Comparison of ENCODE assay signal across 1 cellular context in the genomic region with DNA sequence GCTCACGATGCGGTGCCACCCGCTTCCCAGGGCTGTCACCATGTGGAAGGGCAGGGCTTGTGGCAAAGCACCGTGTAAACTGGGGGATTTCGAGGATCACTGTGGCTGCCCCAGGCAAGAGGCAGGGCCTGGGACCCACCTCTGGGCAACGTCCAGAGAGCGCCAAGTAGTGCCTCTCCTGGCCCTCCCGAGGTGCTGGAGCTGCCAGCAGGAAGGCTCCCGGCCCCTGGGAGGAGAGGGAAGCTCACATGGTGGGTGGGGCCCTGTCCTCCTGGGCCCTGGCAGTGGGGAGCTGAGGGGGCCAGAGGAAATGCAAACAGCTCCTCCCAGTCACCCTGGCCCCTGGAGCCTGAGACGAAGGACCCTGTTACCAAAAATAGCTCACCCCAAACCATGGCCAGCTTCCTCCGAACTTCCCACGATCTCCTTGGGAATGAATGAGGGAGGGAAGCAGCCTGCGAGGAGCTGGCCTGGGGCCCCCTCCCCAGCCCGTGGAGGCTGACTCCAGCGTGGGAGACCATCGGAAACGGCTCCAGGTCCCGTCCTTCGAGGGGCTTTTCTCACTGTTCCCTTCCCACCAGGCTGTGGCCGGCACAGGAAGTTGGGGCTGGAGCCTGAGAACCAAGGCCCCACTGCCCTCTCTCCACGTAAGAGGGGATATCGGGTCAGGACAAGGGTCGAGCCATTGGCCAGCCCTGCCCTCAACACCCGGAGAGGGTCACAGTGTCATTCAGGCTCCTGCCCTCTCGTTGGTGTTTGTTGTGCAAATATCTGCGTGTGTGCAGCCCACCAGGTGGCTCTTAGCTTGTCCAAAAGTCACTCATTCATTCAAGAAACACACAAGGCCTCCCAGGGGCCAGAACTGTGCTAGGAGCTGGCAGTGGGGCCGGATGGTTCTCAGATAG.
TF ChIP-seq lines count a peak whose summit lies in the region.

No MANE protein-coding gene starts in this region.

TF ChIP-seq in HepG2, 621 proteins besides CTCF, POLR2A, EP300 and RAD21 (continues in another document):
- TF ChIP-seq, protein P1, sequence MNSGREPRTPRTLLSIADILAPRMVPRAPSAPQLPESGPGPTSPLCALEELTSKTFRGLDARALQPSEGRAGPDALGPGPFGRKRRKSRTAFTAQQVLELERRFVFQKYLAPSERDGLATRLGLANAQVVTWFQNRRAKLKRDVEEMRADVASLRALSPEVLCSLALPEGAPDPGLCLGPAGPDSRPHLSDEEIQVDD (CRISPR knock-in tag; IDR thresholded peaks at IDR 0.05; ENCODE audit: borderline replicate concordance): no peak
- TF ChIP-seq ZNF816 (CRISPR knock-in tag; IDR thresholded peaks at IDR 0.05; ENCODE audit: borderline replicate concordance) (no peak), ZNF550 (CRISPR knock-in tag; IDR thresholded peaks at IDR 0.05; ENCODE audit: borderline replicate concordance) (no peak), ZNF101 (CRISPR knock-in tag; IDR thresholded peaks at IDR 0.05; ENCODE audit: borderline replicate concordance, low read depth) (no peak), KLF16 (CRISPR knock-in tag; IDR thresholded peaks at IDR 0.05) (no peak), CREB1 (IDR thresholded peaks at IDR 0.05) (no peak), CREB1 (CRISPR knock-in tag; IDR thresholded peaks at IDR 0.05) (no peak), FOXO1 (CRISPR knock-in tag; IDR thresholded peaks at IDR 0.05) (no peak), ZNF619 (CRISPR knock-in tag; IDR thresholded peaks at IDR 0.05) (no peak), ZNF616 (CRISPR knock-in tag; IDR thresholded peaks at IDR 0.05; ENCODE audit: low read depth) (no peak), ZNF292 (CRISPR knock-in tag; IDR thresholded peaks at IDR 0.05; ENCODE audit: borderline replicate concordance, low read depth) (peak; percentile 48; the same call in 1 of the 2 replicates), ZNF605 (CRISPR knock-in tag; IDR thresholded peaks at IDR 0.05) (no peak), DPF2 (CRISPR knock-in tag; IDR thresholded peaks at IDR 0.05; ENCODE audit: borderline replicate concordance, low read depth) (no peak), ZNF432 (CRISPR knock-in tag; IDR thresholded peaks at IDR 0.05; ENCODE audit: borderline replicate concordance) (no peak), ARNT (IDR thresholded peaks at IDR 0.05) (no peak), RAD51 (IDR thresholded peaks at IDR 0.05; ENCODE audit: borderline replicate concordance) (no peak), CEBPB (IDR thresholded peaks at IDR 0.05; ENCODE audit: borderline replicate concordance, low read depth, low read length) (no peak), ZNF235 (CRISPR knock-in tag; IDR thresholded peaks at IDR 0.05; ENCODE audit: borderline replicate concordance) (no peak), ZNF556 (CRISPR knock-in tag; IDR thresholded peaks at IDR 0.05; ENCODE audit: borderline replicate concordance) (no peak), SIN3A (IDR thresholded peaks at IDR 0.05; ENCODE audit: borderline replicate concordance, low read depth, low read length) (no peak), SPEN (CRISPR knock-in tag; IDR thresholded peaks at IDR 0.05; ENCODE audit: low read depth) (no peak), POLR2AphosphoS2 (IDR thresholded peaks at IDR 0.05; ENCODE audit: low read depth, low read length) (no peak), MAFG (CRISPR knock-in tag; IDR thresholded peaks at IDR 0.05) (no peak), POLR2G (IDR thresholded peaks at IDR 0.05; ENCODE audit: low read depth, low read length) (no peak), NONO (IDR thresholded peaks at IDR 0.05) (no peak), NONO (CRISPR knock-in tag; conservative IDR thresholded peaks at IDR 0.05) (peak; percentile 46; the same call in 1 of the 2 replicates), MAFK (conservative IDR thresholded peaks at IDR 0.05 in 1 of 2, IDR thresholded peaks at IDR 0.05 in 1 of 2; ENCODE audit: low read length in 2 of 2) (no peak)
- TF ChIP-seq, protein P2, sequence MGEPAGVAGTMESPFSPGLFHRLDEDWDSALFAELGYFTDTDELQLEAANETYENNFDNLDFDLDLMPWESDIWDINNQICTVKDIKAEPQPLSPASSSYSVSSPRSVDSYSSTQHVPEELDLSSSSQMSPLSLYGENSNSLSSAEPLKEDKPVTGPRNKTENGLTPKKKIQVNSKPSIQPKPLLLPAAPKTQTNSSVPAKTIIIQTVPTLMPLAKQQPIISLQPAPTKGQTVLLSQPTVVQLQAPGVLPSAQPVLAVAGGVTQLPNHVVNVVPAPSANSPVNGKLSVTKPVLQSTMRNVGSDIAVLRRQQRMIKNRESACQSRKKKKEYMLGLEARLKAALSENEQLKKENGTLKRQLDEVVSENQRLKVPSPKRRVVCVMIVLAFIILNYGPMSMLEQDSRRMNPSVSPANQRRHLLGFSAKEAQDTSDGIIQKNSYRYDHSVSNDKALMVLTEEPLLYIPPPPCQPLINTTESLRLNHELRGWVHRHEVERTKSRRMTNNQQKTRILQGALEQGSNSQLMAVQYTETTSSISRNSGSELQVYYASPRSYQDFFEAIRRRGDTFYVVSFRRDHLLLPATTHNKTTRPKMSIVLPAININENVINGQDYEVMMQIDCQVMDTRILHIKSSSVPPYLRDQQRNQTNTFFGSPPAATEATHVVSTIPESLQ (CRISPR knock-in tag; conservative IDR thresholded peaks at IDR 0.05): no peak
- TF ChIP-seq, protein P3, sequence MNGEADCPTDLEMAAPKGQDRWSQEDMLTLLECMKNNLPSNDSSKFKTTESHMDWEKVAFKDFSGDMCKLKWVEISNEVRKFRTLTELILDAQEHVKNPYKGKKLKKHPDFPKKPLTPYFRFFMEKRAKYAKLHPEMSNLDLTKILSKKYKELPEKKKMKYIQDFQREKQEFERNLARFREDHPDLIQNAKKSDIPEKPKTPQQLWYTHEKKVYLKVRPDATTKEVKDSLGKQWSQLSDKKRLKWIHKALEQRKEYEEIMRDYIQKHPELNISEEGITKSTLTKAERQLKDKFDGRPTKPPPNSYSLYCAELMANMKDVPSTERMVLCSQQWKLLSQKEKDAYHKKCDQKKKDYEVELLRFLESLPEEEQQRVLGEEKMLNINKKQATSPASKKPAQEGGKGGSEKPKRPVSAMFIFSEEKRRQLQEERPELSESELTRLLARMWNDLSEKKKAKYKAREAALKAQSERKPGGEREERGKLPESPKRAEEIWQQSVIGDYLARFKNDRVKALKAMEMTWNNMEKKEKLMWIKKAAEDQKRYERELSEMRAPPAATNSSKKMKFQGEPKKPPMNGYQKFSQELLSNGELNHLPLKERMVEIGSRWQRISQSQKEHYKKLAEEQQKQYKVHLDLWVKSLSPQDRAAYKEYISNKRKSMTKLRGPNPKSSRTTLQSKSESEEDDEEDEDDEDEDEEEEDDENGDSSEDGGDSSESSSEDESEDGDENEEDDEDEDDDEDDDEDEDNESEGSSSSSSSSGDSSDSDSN (CRISPR knock-in tag; IDR thresholded peaks at IDR 0.05): no peak
- TF ChIP-seq, protein P4, sequence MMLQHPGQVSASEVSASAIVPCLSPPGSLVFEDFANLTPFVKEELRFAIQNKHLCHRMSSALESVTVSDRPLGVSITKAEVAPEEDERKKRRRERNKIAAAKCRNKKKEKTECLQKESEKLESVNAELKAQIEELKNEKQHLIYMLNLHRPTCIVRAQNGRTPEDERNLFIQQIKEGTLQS (CRISPR knock-in tag; IDR thresholded peaks at IDR 0.05): no peak
- TF ChIP-seq, protein P5, sequence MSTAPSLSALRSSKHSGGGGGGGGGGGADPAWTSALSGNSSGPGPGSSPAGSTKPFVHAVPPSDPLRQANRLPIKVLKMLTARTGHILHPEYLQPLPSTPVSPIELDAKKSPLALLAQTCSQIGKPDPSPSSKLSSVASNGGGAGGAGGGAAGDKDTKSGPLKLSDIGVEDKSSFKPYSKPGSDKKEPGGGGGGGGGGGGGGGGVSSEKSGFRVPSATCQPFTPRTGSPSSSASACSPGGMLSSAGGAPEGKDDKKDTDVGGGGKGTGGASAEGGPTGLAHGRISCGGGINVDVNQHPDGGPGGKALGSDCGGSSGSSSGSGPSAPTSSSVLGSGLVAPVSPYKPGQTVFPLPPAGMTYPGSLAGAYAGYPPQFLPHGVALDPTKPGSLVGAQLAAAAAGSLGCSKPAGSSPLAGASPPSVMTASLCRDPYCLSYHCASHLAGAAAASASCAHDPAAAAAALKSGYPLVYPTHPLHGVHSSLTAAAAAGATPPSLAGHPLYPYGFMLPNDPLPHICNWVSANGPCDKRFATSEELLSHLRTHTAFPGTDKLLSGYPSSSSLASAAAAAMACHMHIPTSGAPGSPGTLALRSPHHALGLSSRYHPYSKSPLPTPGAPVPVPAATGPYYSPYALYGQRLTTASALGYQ (CRISPR knock-in tag; IDR thresholded peaks at IDR 0.05): no peak
- TF ChIP-seq, protein P6, sequence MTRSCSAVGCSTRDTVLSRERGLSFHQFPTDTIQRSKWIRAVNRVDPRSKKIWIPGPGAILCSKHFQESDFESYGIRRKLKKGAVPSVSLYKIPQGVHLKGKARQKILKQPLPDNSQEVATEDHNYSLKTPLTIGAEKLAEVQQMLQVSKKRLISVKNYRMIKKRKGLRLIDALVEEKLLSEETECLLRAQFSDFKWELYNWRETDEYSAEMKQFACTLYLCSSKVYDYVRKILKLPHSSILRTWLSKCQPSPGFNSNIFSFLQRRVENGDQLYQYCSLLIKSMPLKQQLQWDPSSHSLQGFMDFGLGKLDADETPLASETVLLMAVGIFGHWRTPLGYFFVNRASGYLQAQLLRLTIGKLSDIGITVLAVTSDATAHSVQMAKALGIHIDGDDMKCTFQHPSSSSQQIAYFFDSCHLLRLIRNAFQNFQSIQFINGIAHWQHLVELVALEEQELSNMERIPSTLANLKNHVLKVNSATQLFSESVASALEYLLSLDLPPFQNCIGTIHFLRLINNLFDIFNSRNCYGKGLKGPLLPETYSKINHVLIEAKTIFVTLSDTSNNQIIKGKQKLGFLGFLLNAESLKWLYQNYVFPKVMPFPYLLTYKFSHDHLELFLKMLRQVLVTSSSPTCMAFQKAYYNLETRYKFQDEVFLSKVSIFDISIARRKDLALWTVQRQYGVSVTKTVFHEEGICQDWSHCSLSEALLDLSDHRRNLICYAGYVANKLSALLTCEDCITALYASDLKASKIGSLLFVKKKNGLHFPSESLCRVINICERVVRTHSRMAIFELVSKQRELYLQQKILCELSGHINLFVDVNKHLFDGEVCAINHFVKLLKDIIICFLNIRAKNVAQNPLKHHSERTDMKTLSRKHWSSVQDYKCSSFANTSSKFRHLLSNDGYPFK (CRISPR knock-in tag; IDR thresholded peaks at IDR 0.05; ENCODE audit: borderline replicate concordance): no peak
- TF ChIP-seq, protein P7, sequence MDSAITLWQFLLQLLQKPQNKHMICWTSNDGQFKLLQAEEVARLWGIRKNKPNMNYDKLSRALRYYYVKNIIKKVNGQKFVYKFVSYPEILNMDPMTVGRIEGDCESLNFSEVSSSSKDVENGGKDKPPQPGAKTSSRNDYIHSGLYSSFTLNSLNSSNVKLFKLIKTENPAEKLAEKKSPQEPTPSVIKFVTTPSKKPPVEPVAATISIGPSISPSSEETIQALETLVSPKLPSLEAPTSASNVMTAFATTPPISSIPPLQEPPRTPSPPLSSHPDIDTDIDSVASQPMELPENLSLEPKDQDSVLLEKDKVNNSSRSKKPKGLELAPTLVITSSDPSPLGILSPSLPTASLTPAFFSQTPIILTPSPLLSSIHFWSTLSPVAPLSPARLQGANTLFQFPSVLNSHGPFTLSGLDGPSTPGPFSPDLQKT (CRISPR knock-in tag; IDR thresholded peaks at IDR 0.05; ENCODE audit: borderline replicate concordance): no peak
- TF ChIP-seq, protein P8, sequence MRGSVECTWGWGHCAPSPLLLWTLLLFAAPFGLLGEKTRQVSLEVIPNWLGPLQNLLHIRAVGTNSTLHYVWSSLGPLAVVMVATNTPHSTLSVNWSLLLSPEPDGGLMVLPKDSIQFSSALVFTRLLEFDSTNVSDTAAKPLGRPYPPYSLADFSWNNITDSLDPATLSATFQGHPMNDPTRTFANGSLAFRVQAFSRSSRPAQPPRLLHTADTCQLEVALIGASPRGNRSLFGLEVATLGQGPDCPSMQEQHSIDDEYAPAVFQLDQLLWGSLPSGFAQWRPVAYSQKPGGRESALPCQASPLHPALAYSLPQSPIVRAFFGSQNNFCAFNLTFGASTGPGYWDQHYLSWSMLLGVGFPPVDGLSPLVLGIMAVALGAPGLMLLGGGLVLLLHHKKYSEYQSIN (CRISPR knock-in tag; IDR thresholded peaks at IDR 0.05; ENCODE audit: borderline replicate concordance): no peak
- TF ChIP-seq, protein P9, sequence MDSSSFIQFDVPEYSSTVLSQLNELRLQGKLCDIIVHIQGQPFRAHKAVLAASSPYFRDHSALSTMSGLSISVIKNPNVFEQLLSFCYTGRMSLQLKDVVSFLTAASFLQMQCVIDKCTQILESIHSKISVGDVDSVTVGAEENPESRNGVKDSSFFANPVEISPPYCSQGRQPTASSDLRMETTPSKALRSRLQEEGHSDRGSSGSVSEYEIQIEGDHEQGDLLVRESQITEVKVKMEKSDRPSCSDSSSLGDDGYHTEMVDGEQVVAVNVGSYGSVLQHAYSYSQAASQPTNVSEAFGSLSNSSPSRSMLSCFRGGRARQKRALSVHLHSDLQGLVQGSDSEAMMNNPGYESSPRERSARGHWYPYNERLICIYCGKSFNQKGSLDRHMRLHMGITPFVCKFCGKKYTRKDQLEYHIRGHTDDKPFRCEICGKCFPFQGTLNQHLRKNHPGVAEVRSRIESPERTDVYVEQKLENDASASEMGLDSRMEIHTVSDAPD (CRISPR knock-in tag; IDR thresholded peaks at IDR 0.05): no peak
- TF ChIP-seq, protein P10, sequence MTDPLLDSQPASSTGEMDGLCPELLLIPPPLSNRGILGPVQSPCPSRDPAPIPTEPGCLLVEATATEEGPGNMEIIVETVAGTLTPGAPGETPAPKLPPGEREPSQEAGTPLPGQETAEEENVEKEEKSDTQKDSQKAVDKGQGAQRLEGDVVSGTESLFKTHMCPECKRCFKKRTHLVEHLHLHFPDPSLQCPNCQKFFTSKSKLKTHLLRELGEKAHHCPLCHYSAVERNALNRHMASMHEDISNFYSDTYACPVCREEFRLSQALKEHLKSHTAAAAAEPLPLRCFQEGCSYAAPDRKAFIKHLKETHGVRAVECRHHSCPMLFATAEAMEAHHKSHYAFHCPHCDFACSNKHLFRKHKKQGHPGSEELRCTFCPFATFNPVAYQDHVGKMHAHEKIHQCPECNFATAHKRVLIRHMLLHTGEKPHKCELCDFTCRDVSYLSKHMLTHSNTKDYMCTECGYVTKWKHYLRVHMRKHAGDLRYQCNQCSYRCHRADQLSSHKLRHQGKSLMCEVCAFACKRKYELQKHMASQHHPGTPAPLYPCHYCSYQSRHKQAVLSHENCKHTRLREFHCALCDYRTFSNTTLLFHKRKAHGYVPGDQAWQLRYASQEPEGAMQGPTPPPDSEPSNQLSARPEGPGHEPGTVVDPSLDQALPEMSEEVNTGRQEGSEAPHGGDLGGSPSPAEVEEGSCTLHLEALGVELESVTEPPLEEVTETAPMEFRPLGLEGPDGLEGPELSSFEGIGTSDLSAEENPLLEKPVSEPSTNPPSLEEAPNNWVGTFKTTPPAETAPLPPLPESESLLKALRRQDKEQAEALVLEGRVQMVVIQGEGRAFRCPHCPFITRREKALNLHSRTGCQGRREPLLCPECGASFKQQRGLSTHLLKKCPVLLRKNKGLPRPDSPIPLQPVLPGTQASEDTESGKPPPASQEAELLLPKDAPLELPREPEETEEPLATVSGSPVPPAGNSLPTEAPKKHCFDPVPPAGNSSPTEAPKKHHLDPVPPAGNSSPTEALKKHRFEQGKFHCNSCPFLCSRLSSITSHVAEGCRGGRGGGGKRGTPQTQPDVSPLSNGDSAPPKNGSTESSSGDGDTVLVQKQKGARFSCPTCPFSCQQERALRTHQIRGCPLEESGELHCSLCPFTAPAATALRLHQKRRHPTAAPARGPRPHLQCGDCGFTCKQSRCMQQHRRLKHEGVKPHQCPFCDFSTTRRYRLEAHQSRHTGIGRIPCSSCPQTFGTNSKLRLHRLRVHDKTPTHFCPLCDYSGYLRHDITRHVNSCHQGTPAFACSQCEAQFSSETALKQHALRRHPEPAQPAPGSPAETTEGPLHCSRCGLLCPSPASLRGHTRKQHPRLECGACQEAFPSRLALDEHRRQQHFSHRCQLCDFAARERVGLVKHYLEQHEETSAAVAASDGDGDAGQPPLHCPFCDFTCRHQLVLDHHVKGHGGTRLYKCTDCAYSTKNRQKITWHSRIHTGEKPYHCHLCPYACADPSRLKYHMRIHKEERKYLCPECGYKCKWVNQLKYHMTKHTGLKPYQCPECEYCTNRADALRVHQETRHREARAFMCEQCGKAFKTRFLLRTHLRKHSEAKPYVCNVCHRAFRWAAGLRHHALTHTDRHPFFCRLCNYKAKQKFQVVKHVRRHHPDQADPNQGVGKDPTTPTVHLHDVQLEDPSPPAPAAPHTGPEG (CRISPR knock-in tag; IDR thresholded peaks at IDR 0.05): no peak
